Comparison of ENCODE assay signal across 19 cellular contexts in genomic region chr5:143448518-143448917, GRCh38. TPM values are rescaled to one million over a fixed set of nuclear protein-coding genes. Genes with fewer than 3 reads are reported as not detected.
DNase-seq lines count a peak whose midpoint lies in the region; ATAC-seq and TF ChIP-seq lines count a peak whose summit lies in the region.
"Had no signal": no experiment of that assay in that cellular context is flagged by ENCODE, and none has a peak within 500 bp of the region (broad histone marks: within the 10 kb centered on the region; RNA-seq: fewer than 3 reads in every experiment).

No MANE protein-coding gene starts in this region.

- no peaks in the 10 kb centered on the region for H3K79me2 ChIP-seq in SU-DHL-6 (ENCODE audit: insufficient read depth, low read length)

- H3K4me2 ChIP-seq in SU-DHL-6 (ENCODE audit: low read depth, low read length, poor library complexity, severe bottlenecking), result no peak overlapping the region

- DNase-seq in activated effector memory CD4-positive, alpha-beta T cell treated with anti-CD3 and anti-CD28 coated beads, Interleukin-2, amount 50 U/mL, for 16 hours, result peak; percentile 65
- DNase-seq in activated effector memory CD4-positive, alpha-beta T cell treated with Interleukin-2 at 50 U/mL for 16 hours, result no peak
- peak; percentile 26 for DNase-seq in stimulated activated naive CD8-positive, alpha-beta T cell treated with anti-CD3 and anti-CD28 coated beads, Interleukin-15, Interleukin-2, amounts not matched to agents 100 U/mL and 50 U/mL, for 24 hours
- DNase-seq in Right ventricle myocardium superior, result no peak
- no peak for DNase-seq in RKO (ENCODE audit: low spot score)
- no peak for DNase-seq in DMS79 treated with DMSO at 0.1 percent for 48 hours (lab: John Stamatoyannopoulos, UW)
- DNase-seq: activated T-cell treated with anti-CD3 and anti-CD28 coated beads, Interleukin-2, amount 50 U/mL, for 4 hours; aorta; Calu3; colonic mucosa; HCEC 1CT; islet precursor cell; mesendoderm; NCI-H187; NCI-H446 treated with DMSO at 0.1 percent for 48 hours; retina had no signal

- H3K9me3 ChIP-seq in HEK293 (ENCODE audit: control insufficient read depth, insufficient read depth, low read depth, low read length) (no peaks in the 10 kb centered on the region), SU-DHL-6 (ENCODE audit: insufficient read depth, low read length) (no peaks in the 10 kb centered on the region)
- H3K9me3 ChIP-seq: colonic mucosa, thoracic aorta had no signal

- H3F3A ChIP-seq in SU-DHL-6 (ENCODE audit: insufficient read depth), result no peaks in the 10 kb centered on the region

- POLR2A ChIA-PET in HEK293 (lab: Yijun Ruan, JAX), result no interaction called here

- no peak for TF ChIP-seq CTCF in HEK293 (tag by site-specific recombination; IDR thresholded peaks at IDR 0.05)
- peak; percentile 25 for TF ChIP-seq CTCF in SU-DHL-6 (IDR thresholded peaks at IDR 0.05; ENCODE audit: insufficient read depth, low read length, poor library complexity, severe bottlenecking)

- H3K4me1 ChIP-seq in HEK293 (ENCODE audit: control insufficient read depth, insufficient read depth, low read length), result no peaks in the 10 kb centered on the region
- H3K4me1 ChIP-seq: colonic mucosa had no signal

- CTCF ChIA-PET in HEK293 (lab: Yijun Ruan, JAX), result no interaction called here

- H3K27me3 ChIP-seq in SU-DHL-6 (ENCODE audit: low read length), result no peaks in the 10 kb centered on the region
- H3K27me3 ChIP-seq: colonic mucosa had no signal

- no peaks in the 10 kb centered on the region for H3K9me2 ChIP-seq in SU-DHL-6 (replicated peaks; ENCODE audit: insufficient read depth, low read length)

- H2AFZ ChIP-seq in SU-DHL-6 (ENCODE audit: low read depth, low read length, severe bottlenecking), result peak overlapping the region; percentile 79

- H3K4me3 ChIP-seq in HEK293 (ENCODE audit: low read depth, low read length) (no peak overlapping the region), SU-DHL-6 (ENCODE audit: insufficient read depth, low read length, poor library complexity, severe bottlenecking) (no peak overlapping the region)
- H3K4me3 ChIP-seq: colonic mucosa, thoracic aorta had no signal

- H3K27ac ChIP-seq in HEK293 (ENCODE audit: extremely low read depth, low read depth, low read length) (no peak overlapping the region), SU-DHL-6 (ENCODE audit: low read depth, low read length) (no peak overlapping the region)
- H3K27ac ChIP-seq: colonic mucosa, thoracic aorta had no signal

- no peak overlapping the region for H3K9ac ChIP-seq in SU-DHL-6 (ENCODE audit: low read length)

- no peaks in the 10 kb centered on the region for H4K20me1 ChIP-seq in SU-DHL-6 (ENCODE audit: low read depth, low read length)

- ATAC-seq in stimulated activated naive CD8-positive, alpha-beta T cell treated with anti-CD3 and anti-CD28 coated beads, Interleukin-15, Interleukin-2, amounts not matched to agents 100 U/mL and 50 U/mL, for 24 hours, result peak; percentile 50
- no peak for ATAC-seq in Right ventricle myocardium superior (ENCODE audit: poor library complexity)

- H3K36me3 ChIP-seq in HEK293 (ENCODE audit: control insufficient read depth in 2 of 2, insufficient read depth in 1 of 2, low read length in 2 of 2) (no peaks in the 10 kb centered on the region), SU-DHL-6 (ENCODE audit: low read length) (no peaks in the 10 kb centered on the region)
- H3K36me3 ChIP-seq: colonic mucosa, thoracic aorta had no signal

- intact Hi-C loops in Right ventricle myocardium superior (cut with DNase I), result no loop called here

TF ChIP-seq in HEK293, 187 proteins besides CTCF, POLR2A, EP300 and RAD21:
- TF ChIP-seq ZSCAN4 (tag by site-specific recombination; IDR thresholded peaks at IDR 0.05) (no peak), ZSCAN16 (tag by site-specific recombination; IDR thresholded peaks at IDR 0.05) (no peak), GFI1B (tag by site-specific recombination; IDR thresholded peaks at IDR 0.05) (no peak), ZNF248 (tag by site-specific recombination; IDR thresholded peaks at IDR 0.05) (no peak), ZNF26 (tag by site-specific recombination; IDR thresholded peaks at IDR 0.05) (no peak), ZNF169 (tag by site-specific recombination; IDR thresholded peaks at IDR 0.05) (no peak), ZNF549 (tag by site-specific recombination; IDR thresholded peaks at IDR 0.05) (peak; percentile 81), KLF7 (tag by site-specific recombination; IDR thresholded peaks at IDR 0.05; ENCODE audit: borderline replicate concordance) (no peak)
TF ChIP-seq in HEK293: peak in this region for 1.

RNA-seq across cellular contexts. Expression of gene NR3C1, which starts 45.0 kb away (rescaled TPM):
- total RNA-seq in Right ventricle myocardium superior, result 48.9 TPM

Comparison
In these comparisons a context has a peak if more than half of its experiments do, and no peak if none do; other contexts are left out.
1. DNase-seq: peak in activated effector memory CD4-positive, alpha-beta T cell treated with anti-CD3 and anti-CD28 coated beads, Interleukin-2, amount 50 U/mL, for 16 hours (single experiment) and stimulated activated naive CD8-positive, alpha-beta T cell treated with anti-CD3 and anti-CD28 coated beads, Interleukin-15, Interleukin-2, amounts not matched to agents 100 U/mL and 50 U/mL, for 24 hours (single experiment); none in activated effector memory CD4-positive, alpha-beta T cell treated with Interleukin-2 at 50 U/mL for 16 hours (single experiment), Right ventricle myocardium superior (single experiment), RKO (single experiment) and DMS79 treated with DMSO at 0.1 percent for 48 hours (single experiment).